Comparison of ENCODE assay signal across 8 cellular contexts in genomic region chr4:121711263-121712000, GRCh38. TPM values are rescaled to one million over a fixed set of nuclear protein-coding genes. Genes with fewer than 3 reads are reported as not detected.
A peak's percentile ranks its signal among the peaks of the same experiment; 100 is the strongest.
DNase-seq lines count a peak whose midpoint lies in the region; ATAC-seq, FAIRE-seq and TF ChIP-seq lines count a peak whose summit lies in the region.

No MANE protein-coding gene starts in this region.

- no peak for TF ChIP-seq CTCF in K562 (IDR thresholded peaks at IDR 0.05 in 2 of 3, conservative IDR thresholded peaks at IDR 0.05 in 1 of 3; ENCODE audit: insufficient read depth in 2 of 3, low read depth in 1 of 3, low read length in 3 of 3)

- TF ChIP-seq POLR2A in K562 (conservative IDR thresholded peaks at IDR 0.05), result no peak

- BruUV-seq in K562 (replicated peaks; lab: Mats Ljungman, UMichigan), result no TSS peak

- H3K4me2 ChIP-seq in K562 (ENCODE audit: insufficient read depth, low read length), result peak overlapping the region; percentile 75

- ATAC-seq in GM18519 (IDR thresholded peaks at IDR 0.05; ENCODE audit: low FRiP score, unreplicated experiment) (peak; percentile 82), HG02938 (IDR thresholded peaks at IDR 0.05; ENCODE audit: unreplicated experiment) (peak; percentile 80), K562 (peak; percentile 100)

- H3K27me3 ChIP-seq in ACC112 (ENCODE audit: insufficient read depth, low read length) (no peaks in the 10 kb centered on the region), K562 (ENCODE audit: control insufficient read depth in 2 of 2, insufficient read depth in 2 of 2, low read length in 2 of 2) (peaks cover 0 to 2% of the 10 kb centered on the region in 2 experiments; a peak in 1 of 5 replicates), iPS DF 6.9 (ENCODE audit: control insufficient read depth, insufficient read depth, low read length) (no peaks in the 10 kb centered on the region)

- H3K4me3 ChIP-seq in ACC112 (ENCODE audit: low read depth, low read length) (peak overlapping the region; percentile 67), K562 (no peak overlapping the region), iPS DF 6.9 (ENCODE audit: low read length) (no peak overlapping the region)

- peak; percentile 89 for FAIRE-seq in K562 (lab: Jason Lieb, UNC)

- DNase-seq in NOMO-1 (lab: John Stamatoyannopoulos, UW; ENCODE audit: unreplicated experiment in 2 of 2) (peak; percentile 37 to 42), K562 (ENCODE audit: extremely low read depth in 1 of 4, low spot score in 3 of 4) (peak; percentile 63 to 91 (median 74)), iPS DF 6.9 (ENCODE audit: low read depth, low spot score) (peak; percentile 68), retina (peak; percentile 88), putamen (ENCODE audit: low spot score) (no peak)

- CTCF ChIA-PET in K562 (lab: Yijun Ruan, JAX; ENCODE audit: low intra/inter-chr PET ratio), result interaction anchor here (0.7 kb wide), 1 partner anchor 13 kb away, joined by 3 read pairs; no protein-coding TSS in a partner anchor

- H3K4me1 ChIP-seq in ACC112 (ENCODE audit: control insufficient read depth, insufficient read depth, low read length, unreplicated experiment) (peaks cover 34% of the 10 kb centered on the region), K562 (replicated peaks in 1 of 2; ENCODE audit: control insufficient read depth in 2 of 2, insufficient read depth in 2 of 2, low read length in 2 of 2) (peaks cover 5% of the 10 kb centered on the region in 2 experiments; a peak in 4 of 5 replicates), iPS DF 6.9 (ENCODE audit: control insufficient read depth, insufficient read depth, low read length) (no peaks in the 10 kb centered on the region; the same call in 1 of the 2 replicates)

- H2AFZ ChIP-seq in ACC112 (ENCODE audit: low read length, unreplicated experiment), result peak overlapping the region; percentile 23
- H2AFZ ChIP-seq in K562 (ENCODE audit: low read depth, low read length), result peak overlapping the region; percentile 81

- H3K79me2 ChIP-seq in ACC112 (ENCODE audit: control insufficient read depth, insufficient read depth, low read length, unreplicated experiment) (no peaks in the 10 kb centered on the region), K562 (ENCODE audit: control insufficient read depth, insufficient read depth, low read length) (no peaks in the 10 kb centered on the region)

- H3K9me1 ChIP-seq in K562 (ENCODE audit: control insufficient read depth, insufficient read depth, low read length), result no peaks in the 10 kb centered on the region

- peak overlapping the region in 1 of 2 experiments; percentile 47; a peak in 1 of 4 replicates for H3K9ac ChIP-seq in K562 (ENCODE audit: insufficient read depth in 1 of 2, low read depth in 2 of 2, low read length in 2 of 2)

- in situ Hi-C loops in K562 (cut with MboI), result no loop called here

- H3K9me3 ChIP-seq in K562 (replicated peaks; ENCODE audit: control insufficient read depth, insufficient read depth, low read depth, low read length) (no peaks in the 10 kb centered on the region), iPS DF 6.9 (ENCODE audit: control insufficient read depth, insufficient read depth, low read length) (no peaks in the 10 kb centered on the region)

- no peak for TF ChIP-seq RAD21 in K562 (CRISPR knock-in tag; conservative IDR thresholded peaks at IDR 0.05 in 1 of 2, IDR thresholded peaks at IDR 0.05 in 1 of 2)

- POLR2A ChIA-PET in K562 (lab: Yijun Ruan, JAX), result interaction anchor here (0.5 to 0.7 kb wide), 2 partner anchors 54 to 309 kb away, joined by 3 to 5 read pairs; no protein-coding TSS in a partner anchor

- peak; percentile 36; the same call in 1 of the 2 replicates for TF ChIP-seq EP300 in K562 (IDR thresholded peaks at IDR 0.05; ENCODE audit: low read length)

- intact Hi-C loops in K562 (cut with micrococcal nuclease), result no loop called here

- H3K27ac ChIP-seq in ACC112 (ENCODE audit: low read depth, low read length) (peak overlapping the region; percentile 84), K562 (ENCODE audit: extremely low read depth, low read depth, low read length) (no peak overlapping the region), iPS DF 6.9 (ENCODE audit: low read length) (no peak overlapping the region)

- H3K36me3 ChIP-seq in ACC112 (ENCODE audit: insufficient read depth, low read length) (no peaks in the 10 kb centered on the region), K562 (ENCODE audit: control insufficient read depth, insufficient read depth, low read length) (no peaks in the 10 kb centered on the region), iPS DF 6.9 (ENCODE audit: control insufficient read depth, insufficient read depth, low read length) (no peaks in the 10 kb centered on the region)

- H4K20me1 ChIP-seq in K562 (replicated peaks; ENCODE audit: control insufficient read depth, insufficient read depth, low read length), result no peaks in the 10 kb centered on the region

- under 1% methylated on average over 17 of the region's 18 CpGs for WGBS in K562 (ENCODE audit: insufficient coverage, low coverage, missing lambda C conversion rate)
- WGBS in iPS DF 6.9 (ENCODE audit: insufficient coverage, insufficient read length), result no CpG with 5 or more reads among the region's 18 CpGs

TF ChIP-seq in K562, 482 proteins besides CTCF, POLR2A, EP300 and RAD21 (continues in another document):
- peak; percentile 36 to 77; a peak in 3 of 4 replicates for TF ChIP-seq RCOR1 (IDR thresholded peaks at IDR 0.05; ENCODE audit: borderline replicate concordance in 1 of 2, low read depth in 2 of 2, low read length in 2 of 2)
- 0 out of 2 replicates have a peak, but pooled peaks have one; percentile 22 for TF ChIP-seq POLR2G (IDR thresholded peaks at IDR 0.05; ENCODE audit: low read depth, low read length)
- TF ChIP-seq ZBTB49 (CRISPR knock-in tag; IDR thresholded peaks at IDR 0.05; ENCODE audit: borderline replicate concordance), result no peak
- no peak for TF ChIP-seq ZNF354B (CRISPR knock-in tag; IDR thresholded peaks at IDR 0.05)
- no peak for TF ChIP-seq TBP (optimal IDR thresholded peaks at IDR 0.05; ENCODE audit: low read depth, low read length)
- peak; percentile 92 for TF ChIP-seq EGR1 (conservative IDR thresholded peaks at IDR 0.05)
- TF ChIP-seq CXXC5 (CRISPR knock-in tag; IDR thresholded peaks at IDR 0.05), result peak; percentile 33; the same call in 1 of the 2 replicates

RNA-seq across cellular contexts. Expression of gene ANXA5, which starts 14.7 kb away (rescaled TPM):
- total RNA-seq in K562 (2011; cell fraction: chromatin; rRNA removed; ENCODE audit: low replicate concordance), result 12.5 and 31.8 TPM in 2 replicates
- 6.7 and 8.6 TPM in 2 replicates for total RNA-seq in K562 (2011; cell fraction: nucleolus; rRNA removed)
- total RNA-seq in K562 (2011; cell fraction: nucleoplasm; rRNA removed), result 18.5 and 29.5 TPM in 2 replicates
- total RNA-seq in K562 (2014; rRNA removed) (48.5 and 49.9 TPM in 2 replicates), K562 (2014; rRNA removed; fragmentation: Illumina TruSeq; extraction: Trizol) (84.5 and 93.3 TPM in 2 replicates), K562 (2015; rRNA removed; fragmentation: Illumina TruSeq; extraction: Trizol) (102 and 108 TPM in 2 replicates), K562 (2021) (56.7 and 57.0 TPM in 2 replicates)
- polyA plus RNA-seq in K562 (2011; rRNA removed) (68.9 and 78.5 TPM in 2 replicates), K562 (2014; fragmentation: Illumina TruSeq; extraction: Trizol) (90.0 and 99.1 TPM in 2 replicates), K562 (2014; fragmentation: Nextera tagmentation; extraction: Ambion mirVana) (100 to 1,000 TPM in 1 of 2 experiments, 10 to 100 TPM in 1; 85.9 to 131 TPM), K562 (2014; rRNA removed) (70.5 and 83.0 TPM in 2 replicates)
- polyA plus RNA-seq in K562 (2011; cell fraction: cytosol; rRNA removed), result 37.1 and 68.1 TPM in 2 replicates
- 23.8 and 53.1 TPM in 2 replicates for polyA plus RNA-seq in K562 (2011; cell fraction: nucleus; rRNA removed)
- polyA plus RNA-seq in K562 (2012), result 85.5 and 139 TPM in 2 replicates
- polyA minus RNA-seq in K562 (2011; rRNA and poly(A)+ RNA removed), result 51.2 and 72.8 TPM in 2 replicates
- polyA minus RNA-seq in K562 (2011; cell fraction: cytosol; rRNA and poly(A)+ RNA removed), result 51.2 and 86.9 TPM in 2 replicates
- polyA minus RNA-seq in K562 (2011; cell fraction: nucleus; rRNA and poly(A)+ RNA removed), result 12.1 and 31.8 TPM in 2 replicates

RNA-seq across cellular contexts. Expression of gene SMIM43, which starts 53.5 kb away (rescaled TPM):
- not detected in 2 replicates for total RNA-seq in K562 (2011; cell fraction: chromatin; rRNA removed; ENCODE audit: low replicate concordance)
- not detected in 2 replicates for total RNA-seq in K562 (2011; cell fraction: nucleolus; rRNA removed)
- total RNA-seq in K562 (2011; cell fraction: nucleoplasm; rRNA removed), result not detected in 2 replicates
- total RNA-seq in K562 (2014; rRNA removed), result not detected in 2 replicates
- not detected in 2 replicates for total RNA-seq in K562 (2014; rRNA removed; fragmentation: Illumina TruSeq; extraction: Trizol)
- not detected in 2 replicates for total RNA-seq in K562 (2015; rRNA removed; fragmentation: Illumina TruSeq; extraction: Trizol)
- total RNA-seq in K562 (2021), result not detected in 2 replicates
- not detected in 2 replicates for polyA plus RNA-seq in K562 (2011; rRNA removed)
- polyA plus RNA-seq in K562 (2011; cell fraction: cytosol; rRNA removed), result not detected in 2 replicates
- polyA plus RNA-seq in K562 (2011; cell fraction: nucleus; rRNA removed), result not detected in 2 replicates
- polyA plus RNA-seq in K562 (2012), result not detected in 2 replicates
- polyA plus RNA-seq in K562 (2014; fragmentation: Illumina TruSeq; extraction: Trizol), result not detected in 2 replicates
- polyA plus RNA-seq in K562 (2014; fragmentation: Nextera tagmentation; extraction: Ambion mirVana), result not detected
- not detected in 2 replicates for polyA plus RNA-seq in K562 (2014; rRNA removed)
- not detected in 2 replicates for polyA minus RNA-seq in K562 (2011; rRNA and poly(A)+ RNA removed)
- not detected in 2 replicates for polyA minus RNA-seq in K562 (2011; cell fraction: cytosol; rRNA and poly(A)+ RNA removed)
- not detected in 2 replicates for polyA minus RNA-seq in K562 (2011; cell fraction: nucleus; rRNA and poly(A)+ RNA removed)
